ENCODE assay signal across 8 cellular contexts in the genomic region with DNA sequence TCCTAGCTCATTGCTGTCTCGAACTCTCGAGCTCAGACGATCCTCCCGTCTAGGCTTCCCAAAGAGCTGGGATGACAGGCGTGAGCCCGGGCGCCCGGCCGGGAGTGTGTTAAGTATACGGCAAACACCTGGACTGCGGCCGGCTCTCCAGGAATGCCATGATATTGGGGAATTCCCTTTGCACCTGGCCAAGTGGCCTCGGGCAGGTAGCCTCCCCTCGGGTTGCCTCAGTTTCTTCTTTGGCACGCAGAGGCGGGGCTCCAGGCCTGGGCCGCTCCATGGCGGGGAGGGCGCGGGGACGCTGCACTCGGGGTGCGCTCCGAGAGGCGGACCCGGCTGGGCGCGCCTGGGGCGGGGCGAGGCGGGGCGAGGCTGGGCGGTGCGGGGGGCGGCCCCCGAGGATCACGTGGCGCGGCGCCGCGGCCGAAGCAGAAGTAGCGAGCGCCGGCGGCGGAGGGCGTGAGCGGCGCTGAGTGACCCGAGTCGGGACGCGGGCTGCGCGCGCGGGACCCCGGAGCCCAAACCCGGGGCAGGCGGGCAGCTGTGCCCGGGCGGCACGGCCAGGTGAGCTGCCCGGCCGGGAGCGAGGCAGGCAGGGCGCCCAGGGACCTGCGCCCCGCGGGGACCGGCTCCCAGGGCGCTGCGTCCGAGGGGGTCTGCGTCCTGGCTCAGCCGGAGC. TPM values are rescaled to one million over a fixed set of nuclear protein-coding genes. Genes with fewer than 3 reads are reported as not detected.
DNase-seq lines count a peak whose midpoint lies in the region; ATAC-seq lines count a peak whose summit lies in the region.

Gene PLCG2 (plus strand): TSS at position 431 of the 679 bp plus-strand sequence. CDS start 6,699 bp downstream, outside the sequence.

- H3K36me3 ChIP-seq in mesodermal cell (ENCODE audit: control insufficient read depth, insufficient read depth, low read length): no peaks in the 10 kb centered on the region

- WGBS in mesodermal cell (ENCODE audit: insufficient coverage in 2 of 2), 2 experiments: 1% methylated on average over 59 to 67 of the region's 78 CpGs

- peak within 1 kb of the TSS; percentile 45 for H3K4me3 ChIP-seq in mesodermal cell (ENCODE audit: extremely low read depth, insufficient read depth, low read length, poor library complexity, severe bottlenecking)

- DNase-seq in NCI-H1436 (lab: John Stamatoyannopoulos, UW) (peak; percentile 18), NCI-H1436 treated with DMSO at 0.1 percent for 48 hours (lab: John Stamatoyannopoulos, UW) (no peak), NCI-H2171 (lab: John Stamatoyannopoulos, UW) (peak; percentile 49)
- peak; percentile 25 to 35 for DNase-seq in activated CD4-positive, alpha-beta T cell treated with anti-CD3 and anti-CD28 coated beads, Interleukin-2, amount 50 U/mL, for 4 hours
- DNase-seq in effector CD8-positive, alpha-beta T cell (lab: John Stamatoyannopoulos, UW): peak; percentile 3
- DNase-seq in stimulated activated CD8-positive, alpha-beta memory T cell treated with anti-CD3 and anti-CD28 coated beads, Interleukin-4, amount 100 ng/mL, for 1 hour (ENCODE audit: low read depth in 2 of 2, low spot score in 1 of 2): peak; percentile 39

- no peaks in the 10 kb centered on the region for H3K4me1 ChIP-seq in mesodermal cell (ENCODE audit: control insufficient read depth, insufficient read depth, low read length, poor library complexity, severe bottlenecking)

- ATAC-seq in HG02763 (IDR thresholded peaks at IDR 0.05; ENCODE audit: unreplicated experiment): peak; percentile 86

- no peaks in the 10 kb centered on the region for H3K9me3 ChIP-seq in mesodermal cell (ENCODE audit: control insufficient read depth, low read length)

- H3K27ac ChIP-seq in mesodermal cell (ENCODE audit: low read depth, low read length, severe bottlenecking): no peak within 1 kb of the TSS

RNA-seq across cellular contexts. Expression of gene PLCG2, which starts in this region (rescaled TPM):
- polyA plus RNA-seq in mesodermal cell (2013, experiment 1 of 2): 4.3 TPM
- polyA plus RNA-seq in mesodermal cell (2013, experiment 2 of 2): 2.6 TPM
